16 cellular contexts compared by ENCODE assay signal in genomic region chr1:200217703-200218102, GRCh38.
DNase-seq lines count a peak whose midpoint lies in the region; ATAC-seq, FAIRE-seq and TF ChIP-seq lines count a peak whose summit lies in the region.
"Had no signal": no experiment of that assay in that cellular context is flagged by ENCODE, and none has a peak within 500 bp of the region (broad histone marks: within the 10 kb centered on the region; RNA-seq: fewer than 3 reads in every experiment).

No MANE protein-coding gene starts in this region.

- H3K79me2 ChIP-seq in GM12878 (ENCODE audit: control insufficient read depth, insufficient read depth, low read length), result no peaks in the 10 kb centered on the region

- in situ Hi-C loops in GM12878 (cut with MboI), result no loop called here

- DNase-seq in GM10248 (ENCODE audit: extremely low spot score) (peak; percentile 23), GM12878 (ENCODE audit: low read depth, low spot score) (peak; percentile 16), NCI-H146 (lab: John Stamatoyannopoulos, UW) (no peak), HCEC 1CT (no peak)
- DNase-seq: activated CD4-positive, alpha-beta T cell treated with anti-CD3 and anti-CD28 coated beads for 48 hours; activated gamma-delta T cell; BE2C; brain microvascular endothelial cell; heart right ventricle; NCI-H1694 treated with DMSO at 0.1 percent for 48 hours; pancreas; stimulated activated naive CD4-positive, alpha-beta T cell treated with Interleukin-2 at 50 U/mL for 16 hours had no signal

- SMC1A ChIA-PET in GM12878 (lab: Charles Lee; ENCODE audit: uncharacterized antibody, unreplicated experiment), result interaction anchor here (0.6 kb wide), 1 partner anchor 429 kb away, joined by 3 read pairs; no protein-coding TSS in a partner anchor

- no peak overlapping the region for H3K4me3 ChIP-seq in GM12878
- H3K4me3 ChIP-seq: heart right ventricle, pancreas, skin epidermis had no signal

- no TSS peak for BruUV-seq in GM12878 (replicated peaks; lab: Mats Ljungman, UMichigan)

- no peak for TF ChIP-seq POLR2A in GM12878 (IDR thresholded peaks at IDR 0.05; ENCODE audit: low read depth, low read length)

- POLR2A ChIA-PET in GM10248 (lab: Yijun Ruan, JAX), result no interaction called here
- POLR2A ChIA-PET in GM12878 (lab: Charles Lee), result no interaction called here

- intact Hi-C loops in GM12878 (cut with micrococcal nuclease; ENCODE audit: unreplicated experiment), result no loop called here

- H3K9me3 ChIP-seq in GM12878 (replicated peaks; ENCODE audit: control insufficient read depth, insufficient read depth, low read length), result no peaks in the 10 kb centered on the region; the same call in 2 of the 3 replicates
- H3K9me3 ChIP-seq: BE2C, pancreas had no signal

- H4K20me1 ChIP-seq in GM12878 (ENCODE audit: control insufficient read depth, insufficient read depth), result no peaks in the 10 kb centered on the region

- no peak for FAIRE-seq in GM12878 (lab: Jason Lieb, UNC)
- FAIRE-seq: pancreas had no signal

- peak overlapping the region; percentile 9; the same call in 1 of the 2 replicates for H2AFZ ChIP-seq in GM12878 (ENCODE audit: control insufficient read depth, low read depth, low read length)

- H3K9ac ChIP-seq in GM12878 (ENCODE audit: control insufficient read depth, insufficient read depth, low read length), result no peak overlapping the region

- no peak for TF ChIP-seq EP300 in GM12878 (IDR thresholded peaks at IDR 0.05; ENCODE audit: borderline replicate concordance in 1 of 2, control insufficient read depth in 1 of 2, low read depth in 2 of 2, low read length in 2 of 2)

- ATAC-seq in GM18519 (IDR thresholded peaks at IDR 0.05; ENCODE audit: low FRiP score, unreplicated experiment) (peak; percentile 61), HG02870 (IDR thresholded peaks at IDR 0.05; ENCODE audit: unreplicated experiment) (peak; percentile 65), GM12878 (peak; percentile 98), HG03039 (IDR thresholded peaks at IDR 0.05; ENCODE audit: unreplicated experiment) (no peak)
- ATAC-seq: heart right ventricle, pancreas had no signal

- RAD21 ChIA-PET in GM12878 (lab: Charles Lee; ENCODE audit: unreplicated experiment), result interaction anchor here (1.2 kb wide), 1 partner anchor 10 kb away, joined by 4 read pairs; no protein-coding TSS in a partner anchor

- CTCF ChIA-PET in GM10248 (lab: Yijun Ruan, JAX), result interaction anchor here (1.1 to 1.9 kb wide), 2 partner anchors 10 to 145 kb away, joined by 3 to 4 read pairs; no protein-coding TSS in a partner anchor
- CTCF ChIA-PET in GM12878 (lab: Yijun Ruan, JAX), result interaction anchor here (1.5 kb wide), 1 partner anchor 60 kb away, joined by 3 read pairs; no protein-coding TSS in a partner anchor

- H3K4me1 ChIP-seq in GM12878 (ENCODE audit: control insufficient read depth, insufficient read depth, low read length), result peaks cover 7% of the 10 kb centered on the region
- H3K4me1 ChIP-seq: BE2C, heart right ventricle, pancreas had no signal

- 50% methylated on average over 5 of the region's 5 CpGs for WGBS in GM12878 (ENCODE audit: insufficient coverage, insufficient replicate concordance, low lambda C conversion rate, missing lambda C conversion rate)

- no peak overlapping the region for H3K27ac ChIP-seq in GM12878 (ENCODE audit: control insufficient read depth, insufficient read depth)
- H3K27ac ChIP-seq: brain microvascular endothelial cell, heart right ventricle, pancreas, skin epidermis had no signal

- H3K36me3 ChIP-seq in GM12878 (ENCODE audit: control insufficient read depth in 2 of 2, insufficient read depth in 2 of 2, low read length in 1 of 2), result no peaks in the 10 kb centered on the region
- H3K36me3 ChIP-seq: BE2C, brain microvascular endothelial cell, heart right ventricle, pancreas had no signal

- TF ChIP-seq CTCF in GM10248 (IDR thresholded peaks at IDR 0.05; ENCODE audit: control extremely low read depth, extremely low read depth, low read depth, missing control alignments), result no peak
- TF ChIP-seq CTCF in GM12878 (IDR thresholded peaks at IDR 0.05 in 2 of 3, conservative IDR thresholded peaks at IDR 0.05 in 1 of 3; ENCODE audit: control insufficient read depth in 2 of 3, extremely low read depth in 1 of 3, insufficient read depth in 1 of 3, low read depth in 3 of 3, low read length in 3 of 3), result no peak

- no peak for TF ChIP-seq RAD21 in GM12878 (IDR thresholded peaks at IDR 0.05; ENCODE audit: insufficient read depth, low read depth, low read length)

- H3K27me3 ChIP-seq in GM12878 (replicated peaks in 1 of 2; ENCODE audit: control insufficient read depth in 2 of 2, insufficient read depth in 2 of 2, low read length in 1 of 2), result no peaks in the 10 kb centered on the region
- H3K27me3 ChIP-seq: brain microvascular endothelial cell, heart right ventricle, pancreas had no signal

- H3K4me2 ChIP-seq in GM12878 (ENCODE audit: control insufficient read depth, insufficient read depth), result peak overlapping the region; percentile 47

TF ChIP-seq in GM12878, 131 proteins besides CTCF, POLR2A, EP300 and RAD21:
- TF ChIP-seq IKZF1 (conservative IDR thresholded peaks at IDR 0.05), result 0 out of 2 replicates have a peak, but pooled peaks have one; percentile 21
- no peak for TF ChIP-seq SMAD5 (IDR thresholded peaks at IDR 0.05; ENCODE audit: low read depth)
- TF ChIP-seq RUNX3 (IDR thresholded peaks at IDR 0.05; ENCODE audit: low read length), result peak; percentile 33; the same call in 1 of the 2 replicates
- peak; percentile 79 for TF ChIP-seq MLLT1 (IDR thresholded peaks at IDR 0.05)
- TF ChIP-seq ATF7 (IDR thresholded peaks at IDR 0.05; ENCODE audit: low read depth), result 0 out of 2 replicates have a peak, but pooled peaks have one; percentile 12
- TF ChIP-seq TCF7 (IDR thresholded peaks at IDR 0.05; ENCODE audit: borderline replicate concordance), result no peak
- no peak for TF ChIP-seq IKZF2 (IDR thresholded peaks at IDR 0.05)
- no peak for TF ChIP-seq ZSCAN29 (IDR thresholded peaks at IDR 0.05)
- TF ChIP-seq USF1 (IDR thresholded peaks at IDR 0.05; ENCODE audit: borderline replicate concordance, extremely low read length, insufficient read depth, low read depth, low read length), result no peak
- TF ChIP-seq RCOR1 (conservative IDR thresholded peaks at IDR 0.05; ENCODE audit: low read depth, low read length), result no peak
- no peak for TF ChIP-seq LARP7 (IDR thresholded peaks at IDR 0.05)

Comparison
In these comparisons a context has a peak if more than half of its experiments do, and no peak if none do; other contexts are left out.
1. DNase-seq: peak in GM10248 (single experiment) and GM12878 (single experiment); none in NCI-H146 (single experiment) and HCEC 1CT (single experiment).